In genomic region chr4:101160792-101161592, GRCh38 we compare ENCODE assay signal across 20 cellular contexts.
DNase-seq lines count a peak whose midpoint lies in the region; ATAC-seq, FAIRE-seq and TF ChIP-seq lines count a peak whose summit lies in the region.
"Had no signal": no experiment of that assay in that cellular context is flagged by ENCODE, and none has a peak within 500 bp of the region (broad histone marks: within the 10 kb centered on the region; RNA-seq: fewer than 3 reads in every experiment).

No MANE protein-coding gene starts in this region.

- H3K4me2 ChIP-seq in SK-N-SH = no peak overlapping the region
- H3K4me2 ChIP-seq: BLaER1 treated with 17β-estradiol and CSF1 and Interleukin-3, amounts not matched to agents 10 nM and 100 nM had no signal

- TF ChIP-seq RAD21 in SK-N-SH (IDR thresholded peaks at IDR 0.05; ENCODE audit: low read length) = no peak

- POLR2A ChIA-PET in SK-N-SH (lab: Yijun Ruan, JAX) = no interaction called here

- H3K9ac ChIP-seq in SK-N-SH = no peak overlapping the region
- H3K9ac ChIP-seq: BLaER1 treated with 17β-estradiol and CSF1 and Interleukin-3, amounts not matched to agents 10 nM and 100 nM had no signal

- H2AFZ ChIP-seq in SK-N-SH (ENCODE audit: low read depth) = no peak overlapping the region

- no peaks in the 10 kb centered on the region for H3K9me3 Mint-ChIP-seq in HFFc6
- H3K9me3 Mint-ChIP-seq: CD8-positive, alpha-beta T cell had no signal

- H3K4me1 Mint-ChIP-seq in HFFc6 (ENCODE audit: low read depth) = peaks cover 50% of the 10 kb centered on the region

- H3K36me3 Mint-ChIP-seq in HFFc6 (ENCODE audit: low read depth) = no peaks in the 10 kb centered on the region; the same call in 1 of the 2 replicates
- H3K36me3 Mint-ChIP-seq: CD8-positive, alpha-beta T cell had no signal

- no peak for TF ChIP-seq EP300 in SK-N-SH (IDR thresholded peaks at IDR 0.05; ENCODE audit: borderline replicate concordance in 1 of 2, low read depth in 1 of 2, low read length in 1 of 2)

- no peak for DNase-seq in SK-N-SH
- peak; percentile 22 for DNase-seq in NCI-H69 (lab: John Stamatoyannopoulos, UW)
- no peak for DNase-seq in H4 (ENCODE audit: low spot score)
- DNase-seq in NCI-H524 treated with DMSO at 0.1 percent for 48 hours (lab: John Stamatoyannopoulos, UW) = no peak
- no peak for DNase-seq in HFFc6
- DNase-seq: Calu3; CD8-positive, alpha-beta T cell; DMS53; EL; Kasumi-1; NCI-H1105; NCI-H1694; NCI-H2081 treated with DMSO at 0.1 percent for 48 hours; NCI-H510A treated with DMSO at 0.1 percent for 48 hours had no signal

- CTCF ChIA-PET in SK-N-SH (lab: Yijun Ruan, JAX) = no interaction called here

- no peak for TF ChIP-seq CTCF in SK-N-SH (IDR thresholded peaks at IDR 0.05)
- TF ChIP-seq CTCF in HFFc6 (IDR thresholded peaks at IDR 0.05) = no peak

- H3K9me2 ChIP-seq in SK-N-SH = no peaks in the 10 kb centered on the region

- FAIRE-seq in colon (lab: Jason Lieb, UNC) = peak; percentile 94
- FAIRE-seq: GM12891, H1 had no signal

- no peak overlapping the region for H3K4me3 Mint-ChIP-seq in HFFc6
- H3K4me3 Mint-ChIP-seq: CD8-positive, alpha-beta T cell had no signal

- no peak overlapping the region for H3K27ac Mint-ChIP-seq in HFFc6
- H3K27ac Mint-ChIP-seq: CD8-positive, alpha-beta T cell had no signal

- H3K4me1 ChIP-seq in SK-N-SH (ENCODE audit: control insufficient read depth in 1 of 2, insufficient read depth in 2 of 2, low read depth in 1 of 2, low read length in 1 of 2) = peaks cover 0 to 28% of the 10 kb centered on the region in 2 experiments

- H3K27me3 ChIP-seq in SK-N-SH (ENCODE audit: insufficient read depth) = no peaks in the 10 kb centered on the region
- H3K27me3 ChIP-seq: BLaER1 treated with 17β-estradiol and CSF1 and Interleukin-3, amounts not matched to agents 10 nM and 100 nM had no signal

- no peaks in the 10 kb centered on the region for H4K20me1 ChIP-seq in SK-N-SH (ENCODE audit: insufficient read depth)

- H3K27ac ChIP-seq in SK-N-SH (ENCODE audit: low read depth in 2 of 2, low read length in 1 of 2) = no peak overlapping the region; a peak in 1 of 4 replicates
- H3K27ac ChIP-seq: BLaER1 treated with 17β-estradiol and CSF1 and Interleukin-3, amounts not matched to agents 10 nM and 100 nM had no signal

- H3F3A ChIP-seq in SK-N-SH (replicated peaks; ENCODE audit: insufficient read depth) = peaks cover 8% of the 10 kb centered on the region

- no peaks in the 10 kb centered on the region for H3K9me3 ChIP-seq in SK-N-SH
- H3K9me3 ChIP-seq: BLaER1 treated with 17β-estradiol and CSF1 and Interleukin-3, amounts not matched to agents 10 nM and 100 nM had no signal

- no peak overlapping the region for H3K4me3 ChIP-seq in SK-N-SH (ENCODE audit: low read depth in 2 of 2, low read length in 1 of 2)
- H3K4me3 ChIP-seq: BLaER1 treated with 17β-estradiol and CSF1 and Interleukin-3, amounts not matched to agents 10 nM and 100 nM had no signal

- 80% methylated on average over 5 of the region's 5 CpGs for WGBS in SK-N-SH (ENCODE audit: low lambda C conversion rate)

- no peak for ATAC-seq in SK-N-SH treated with all-trans-retinoic acid at 6 μM for 48 hours
- ATAC-seq in HG02571 (IDR thresholded peaks at IDR 0.05; ENCODE audit: unreplicated experiment) = no peak
- ATAC-seq: CD8-positive, alpha-beta T cell had no signal

- H3K36me3 ChIP-seq in SK-N-SH (replicated peaks in 1 of 2; ENCODE audit: control insufficient read depth in 1 of 2, insufficient read depth in 2 of 2, low read length in 1 of 2) = peaks cover 0 to 3% of the 10 kb centered on the region in 2 experiments

- H3K27me3 Mint-ChIP-seq in HFFc6 (ENCODE audit: insufficient read depth) = peaks cover 1% of the 10 kb centered on the region; the same call in 1 of the 2 replicates

- H3K79me2 ChIP-seq in SK-N-SH (ENCODE audit: insufficient read depth) = 0 out of 2 replicates have a peak, but pooled peaks cover 6% of the 10 kb centered on the region

TF ChIP-seq in SK-N-SH treated with all-trans-retinoic acid at 6 μM for 48 hours, 23 proteins besides CTCF, POLR2A, EP300 and RAD21:
- TF ChIP-seq ISL1 (CRISPR knock-in tag; IDR thresholded peaks at IDR 0.05) = peak; percentile 55
- TF ChIP-seq PATZ1 (CRISPR knock-in tag; IDR thresholded peaks at IDR 0.05; ENCODE audit: borderline replicate concordance) = no peak
- TF ChIP-seq TOX (CRISPR knock-in tag; IDR thresholded peaks at IDR 0.05; ENCODE audit: borderline replicate concordance) = no peak

TF ChIP-seq in SK-N-SH, 30 proteins besides CTCF, POLR2A, EP300 and RAD21 (continues in another document):
- TF ChIP-seq NFIC (IDR thresholded peaks at IDR 0.05; ENCODE audit: borderline replicate concordance) = no peak
- no peak for TF ChIP-seq GABPA (IDR thresholded peaks at IDR 0.05; ENCODE audit: low read depth)
- TF ChIP-seq RXRA (IDR thresholded peaks at IDR 0.05; ENCODE audit: borderline replicate concordance, low read depth) = no peak
- TF ChIP-seq MAX (IDR thresholded peaks at IDR 0.05; ENCODE audit: low read depth) = no peak
- TF ChIP-seq USF1 (IDR thresholded peaks at IDR 0.05; ENCODE audit: borderline replicate concordance, low read depth) = no peak
- TF ChIP-seq RFX5 (IDR thresholded peaks at IDR 0.05; ENCODE audit: low read length) = no peak
- no peak for TF ChIP-seq TCF12 (IDR thresholded peaks at IDR 0.05)
- TF ChIP-seq FOSL2 (IDR thresholded peaks at IDR 0.05; ENCODE audit: borderline replicate concordance, low read depth) = no peak
- TF ChIP-seq FOXJ3 (CRISPR knock-in tag; IDR thresholded peaks at IDR 0.05) = no peak
- TF ChIP-seq ZBTB33 (IDR thresholded peaks at IDR 0.05; ENCODE audit: borderline replicate concordance, low read depth) = no peak
- no peak for TF ChIP-seq USF2 (IDR thresholded peaks at IDR 0.05; ENCODE audit: borderline replicate concordance, low read depth, low read length)
- TF ChIP-seq YY1 (IDR thresholded peaks at IDR 0.05; ENCODE audit: low read depth) = no peak
- no peak for TF ChIP-seq NRF1 (IDR thresholded peaks at IDR 0.05; ENCODE audit: low read depth, low read length)
- no peak for TF ChIP-seq PBX3 (IDR thresholded peaks at IDR 0.05)
- TF ChIP-seq MEF2A (IDR thresholded peaks at IDR 0.05; ENCODE audit: borderline replicate concordance, low read depth) = no peak
- TF ChIP-seq CHD2 (IDR thresholded peaks at IDR 0.05; ENCODE audit: low read length, partially characterized antibody) = no peak
- no peak for TF ChIP-seq GATA2 (CRISPR knock-in tag; IDR thresholded peaks at IDR 0.05)
- no peak for TF ChIP-seq SMC3 (IDR thresholded peaks at IDR 0.05; ENCODE audit: low read depth, low read length)
